1 cellular context compared by ENCODE assay signal in the genomic region with DNA sequence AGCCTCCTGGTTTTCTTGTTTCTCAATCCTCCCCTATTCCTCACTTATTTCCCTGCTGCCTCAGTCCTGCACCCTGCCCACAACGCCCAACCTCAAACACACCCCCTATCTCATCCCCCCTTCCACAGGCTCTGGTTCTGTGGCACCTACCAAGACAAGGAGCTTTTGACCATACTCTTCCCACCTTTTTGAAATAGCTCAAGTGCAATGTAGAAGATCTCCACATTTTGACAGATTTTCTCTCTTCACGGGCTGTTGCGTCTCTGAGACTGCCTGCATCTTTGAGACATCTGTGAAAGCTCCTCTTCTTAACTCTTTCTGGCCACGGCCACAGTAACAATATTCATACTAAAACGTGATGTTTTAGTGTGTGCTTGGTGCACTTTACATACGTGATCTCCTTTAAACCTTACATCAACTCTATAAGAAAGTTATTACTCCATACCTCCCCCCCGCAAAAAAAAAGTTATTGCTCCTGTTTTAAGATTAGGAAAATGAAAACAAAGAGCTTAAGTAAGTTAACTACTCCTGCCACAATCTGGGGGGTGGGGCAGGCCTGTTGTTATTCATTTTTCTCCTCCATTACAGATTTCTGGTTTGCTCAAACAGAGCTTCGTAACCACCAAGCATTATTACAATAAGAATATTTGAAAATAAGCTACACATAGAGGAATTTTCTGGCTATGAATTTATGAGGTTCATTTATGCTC.
TF ChIP-seq lines count a peak whose summit lies in the region.

No MANE protein-coding gene starts in this region.

TF ChIP-seq in K562, 482 proteins besides CTCF, POLR2A, EP300 and RAD21 (continued from another document and continues in another):
- TF ChIP-seq, protein P1, sequence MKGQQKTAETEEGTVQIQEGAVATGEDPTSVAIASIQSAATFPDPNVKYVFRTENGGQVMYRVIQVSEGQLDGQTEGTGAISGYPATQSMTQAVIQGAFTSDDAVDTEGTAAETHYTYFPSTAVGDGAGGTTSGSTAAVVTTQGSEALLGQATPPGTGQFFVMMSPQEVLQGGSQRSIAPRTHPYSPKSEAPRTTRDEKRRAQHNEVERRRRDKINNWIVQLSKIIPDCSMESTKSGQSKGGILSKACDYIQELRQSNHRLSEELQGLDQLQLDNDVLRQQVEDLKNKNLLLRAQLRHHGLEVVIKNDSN (CRISPR knock-in tag; IDR thresholded peaks at IDR 0.05), result no peak
- no peak for TF ChIP-seq ZNF232 (CRISPR knock-in tag; IDR thresholded peaks at IDR 0.05)
- TF ChIP-seq, protein P2, sequence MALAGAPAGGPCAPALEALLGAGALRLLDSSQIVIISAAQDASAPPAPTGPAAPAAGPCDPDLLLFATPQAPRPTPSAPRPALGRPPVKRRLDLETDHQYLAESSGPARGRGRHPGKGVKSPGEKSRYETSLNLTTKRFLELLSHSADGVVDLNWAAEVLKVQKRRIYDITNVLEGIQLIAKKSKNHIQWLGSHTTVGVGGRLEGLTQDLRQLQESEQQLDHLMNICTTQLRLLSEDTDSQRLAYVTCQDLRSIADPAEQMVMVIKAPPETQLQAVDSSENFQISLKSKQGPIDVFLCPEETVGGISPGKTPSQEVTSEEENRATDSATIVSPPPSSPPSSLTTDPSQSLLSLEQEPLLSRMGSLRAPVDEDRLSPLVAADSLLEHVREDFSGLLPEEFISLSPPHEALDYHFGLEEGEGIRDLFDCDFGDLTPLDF (CRISPR knock-in tag; IDR thresholded peaks at IDR 0.05), result no peak
- TF ChIP-seq ZNF41 (CRISPR knock-in tag; conservative IDR thresholded peaks at IDR 0.05), result no peak
- no peak for TF ChIP-seq CBX1 (IDR thresholded peaks at IDR 0.05; ENCODE audit: low read depth)
- no peak for TF ChIP-seq ZNF75A (CRISPR knock-in tag; IDR thresholded peaks at IDR 0.05)
- TF ChIP-seq, protein P3, sequence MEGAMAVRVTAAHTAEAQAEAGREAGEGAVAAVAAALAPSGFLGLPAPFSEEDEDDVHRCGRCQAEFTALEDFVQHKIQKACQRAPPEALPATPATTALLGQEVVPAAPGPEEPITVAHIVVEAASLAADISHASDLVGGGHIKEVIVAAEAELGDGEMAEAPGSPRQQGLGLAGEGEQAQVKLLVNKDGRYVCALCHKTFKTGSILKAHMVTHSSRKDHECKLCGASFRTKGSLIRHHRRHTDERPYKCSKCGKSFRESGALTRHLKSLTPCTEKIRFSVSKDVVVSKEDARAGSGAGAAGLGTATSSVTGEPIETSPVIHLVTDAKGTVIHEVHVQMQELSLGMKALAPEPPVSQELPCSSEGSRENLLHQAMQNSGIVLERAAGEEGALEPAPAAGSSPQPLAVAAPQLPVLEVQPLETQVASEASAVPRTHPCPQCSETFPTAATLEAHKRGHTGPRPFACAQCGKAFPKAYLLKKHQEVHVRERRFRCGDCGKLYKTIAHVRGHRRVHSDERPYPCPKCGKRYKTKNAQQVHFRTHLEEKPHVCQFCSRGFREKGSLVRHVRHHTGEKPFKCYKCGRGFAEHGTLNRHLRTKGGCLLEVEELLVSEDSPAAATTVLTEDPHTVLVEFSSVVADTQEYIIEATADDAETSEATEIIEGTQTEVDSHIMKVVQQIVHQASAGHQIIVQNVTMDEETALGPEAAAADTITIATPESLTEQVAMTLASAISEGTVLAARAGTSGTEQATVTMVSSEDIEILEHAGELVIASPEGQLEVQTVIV (CRISPR knock-in tag; IDR thresholded peaks at IDR 0.05; ENCODE audit: borderline replicate concordance), result no peak
- TF ChIP-seq ARHGAP35 (IDR thresholded peaks at IDR 0.05; ENCODE audit: partially characterized antibody), result no peak
- no peak for TF ChIP-seq RUNX1 (IDR thresholded peaks at IDR 0.05; ENCODE audit: low read depth)
- no peak for TF ChIP-seq POLR2AphosphoS5 (IDR thresholded peaks at IDR 0.05; ENCODE audit: control insufficient read depth, insufficient read depth, low read depth, low read length)
- no peak for TF ChIP-seq TRIM28 (IDR thresholded peaks at IDR 0.05)
- TF ChIP-seq RFX7 (CRISPR knock-in tag; IDR thresholded peaks at IDR 0.05), result no peak
- TF ChIP-seq ZKSCAN3 (CRISPR knock-in tag; IDR thresholded peaks at IDR 0.05), result no peak
- TF ChIP-seq ZNF589 (CRISPR knock-in tag; IDR thresholded peaks at IDR 0.05; ENCODE audit: low read depth), result no peak
- TF ChIP-seq MCM5 (IDR thresholded peaks at IDR 0.05; ENCODE audit: low read depth), result no peak
- peak; percentile 28; the same call in 1 of the 2 replicates for TF ChIP-seq CEBPB (tag; IDR thresholded peaks at IDR 0.05)
- no peak for TF ChIP-seq ZFX (CRISPR knock-in tag; IDR thresholded peaks at IDR 0.05)
- TF ChIP-seq ZNF551 (CRISPR knock-in tag; IDR thresholded peaks at IDR 0.05), result no peak
- no peak for TF ChIP-seq PTTG1 (tag; IDR thresholded peaks at IDR 0.05; ENCODE audit: low read depth)
- no peak for TF ChIP-seq BRF1 (IDR thresholded peaks at IDR 0.05; ENCODE audit: borderline replicate concordance, extremely low read depth, insufficient read length)
- TF ChIP-seq XRCC4 (IDR thresholded peaks at IDR 0.05; ENCODE audit: extremely low read depth, insufficient read depth, insufficient read length), result no peak
- no peak for TF ChIP-seq MCM3 (IDR thresholded peaks at IDR 0.05)
- 0 out of 2 replicates have a peak, but pooled peaks have one; percentile 27 for TF ChIP-seq TOE1 (IDR thresholded peaks at IDR 0.05; ENCODE audit: borderline replicate concordance)
- no peak for TF ChIP-seq TOE1 (CRISPR knock-in tag; IDR thresholded peaks at IDR 0.05; ENCODE audit: borderline replicate concordance, low read depth)
- TF ChIP-seq TGIF2 (CRISPR knock-in tag; IDR thresholded peaks at IDR 0.05), result no peak
- TF ChIP-seq CBX8 (IDR thresholded peaks at IDR 0.05; ENCODE audit: borderline replicate concordance, extremely low read depth, low read depth, low read length, poor library complexity, severe bottlenecking), result no peak
- TF ChIP-seq DMBX1 (CRISPR knock-in tag; IDR thresholded peaks at IDR 0.05; ENCODE audit: borderline replicate concordance), result no peak
- TF ChIP-seq, protein P4, sequence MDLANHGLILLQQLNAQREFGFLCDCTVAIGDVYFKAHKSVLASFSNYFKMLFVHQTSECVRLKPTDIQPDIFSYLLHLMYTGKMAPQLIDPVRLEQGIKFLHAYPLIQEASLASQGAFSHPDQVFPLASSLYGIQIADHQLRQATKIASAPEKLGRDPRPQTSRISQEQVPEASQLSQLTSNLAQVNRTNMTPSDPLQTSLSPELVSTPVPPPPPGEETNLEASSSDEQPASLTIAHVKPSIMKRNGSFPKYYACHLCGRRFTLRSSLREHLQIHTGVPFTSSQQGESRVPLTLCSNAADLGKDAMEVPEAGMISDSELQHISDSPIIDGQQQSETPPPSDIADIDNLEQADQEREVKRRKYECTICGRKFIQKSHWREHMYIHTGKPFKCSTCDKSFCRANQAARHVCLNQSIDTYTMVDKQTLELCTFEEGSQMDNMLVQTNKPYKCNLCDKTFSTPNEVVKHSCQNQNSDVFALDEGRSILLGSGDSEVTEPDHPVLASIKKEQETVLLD (IDR thresholded peaks at IDR 0.05), result 0 out of 2 replicates have a peak, but pooled peaks have one; percentile 32
- TF ChIP-seq, protein P5, sequence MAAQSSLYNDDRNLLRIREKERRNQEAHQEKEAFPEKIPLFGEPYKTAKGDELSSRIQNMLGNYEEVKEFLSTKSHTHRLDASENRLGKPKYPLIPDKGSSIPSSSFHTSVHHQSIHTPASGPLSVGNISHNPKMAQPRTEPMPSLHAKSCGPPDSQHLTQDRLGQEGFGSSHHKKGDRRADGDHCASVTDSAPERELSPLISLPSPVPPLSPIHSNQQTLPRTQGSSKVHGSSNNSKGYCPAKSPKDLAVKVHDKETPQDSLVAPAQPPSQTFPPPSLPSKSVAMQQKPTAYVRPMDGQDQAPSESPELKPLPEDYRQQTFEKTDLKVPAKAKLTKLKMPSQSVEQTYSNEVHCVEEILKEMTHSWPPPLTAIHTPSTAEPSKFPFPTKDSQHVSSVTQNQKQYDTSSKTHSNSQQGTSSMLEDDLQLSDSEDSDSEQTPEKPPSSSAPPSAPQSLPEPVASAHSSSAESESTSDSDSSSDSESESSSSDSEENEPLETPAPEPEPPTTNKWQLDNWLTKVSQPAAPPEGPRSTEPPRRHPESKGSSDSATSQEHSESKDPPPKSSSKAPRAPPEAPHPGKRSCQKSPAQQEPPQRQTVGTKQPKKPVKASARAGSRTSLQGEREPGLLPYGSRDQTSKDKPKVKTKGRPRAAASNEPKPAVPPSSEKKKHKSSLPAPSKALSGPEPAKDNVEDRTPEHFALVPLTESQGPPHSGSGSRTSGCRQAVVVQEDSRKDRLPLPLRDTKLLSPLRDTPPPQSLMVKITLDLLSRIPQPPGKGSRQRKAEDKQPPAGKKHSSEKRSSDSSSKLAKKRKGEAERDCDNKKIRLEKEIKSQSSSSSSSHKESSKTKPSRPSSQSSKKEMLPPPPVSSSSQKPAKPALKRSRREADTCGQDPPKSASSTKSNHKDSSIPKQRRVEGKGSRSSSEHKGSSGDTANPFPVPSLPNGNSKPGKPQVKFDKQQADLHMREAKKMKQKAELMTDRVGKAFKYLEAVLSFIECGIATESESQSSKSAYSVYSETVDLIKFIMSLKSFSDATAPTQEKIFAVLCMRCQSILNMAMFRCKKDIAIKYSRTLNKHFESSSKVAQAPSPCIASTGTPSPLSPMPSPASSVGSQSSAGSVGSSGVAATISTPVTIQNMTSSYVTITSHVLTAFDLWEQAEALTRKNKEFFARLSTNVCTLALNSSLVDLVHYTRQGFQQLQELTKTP (IDR thresholded peaks at IDR 0.05; ENCODE audit: low read depth in 1 of 2, partially characterized antibody in 2 of 2), result no peak
- TF ChIP-seq CC2D1A (IDR thresholded peaks at IDR 0.05), result no peak
- TF ChIP-seq PTRF (tag; IDR thresholded peaks at IDR 0.05), result no peak
- TF ChIP-seq PTBP1 (IDR thresholded peaks at IDR 0.05; ENCODE audit: low read depth, low read length), result no peak
- TF ChIP-seq, protein P6, sequence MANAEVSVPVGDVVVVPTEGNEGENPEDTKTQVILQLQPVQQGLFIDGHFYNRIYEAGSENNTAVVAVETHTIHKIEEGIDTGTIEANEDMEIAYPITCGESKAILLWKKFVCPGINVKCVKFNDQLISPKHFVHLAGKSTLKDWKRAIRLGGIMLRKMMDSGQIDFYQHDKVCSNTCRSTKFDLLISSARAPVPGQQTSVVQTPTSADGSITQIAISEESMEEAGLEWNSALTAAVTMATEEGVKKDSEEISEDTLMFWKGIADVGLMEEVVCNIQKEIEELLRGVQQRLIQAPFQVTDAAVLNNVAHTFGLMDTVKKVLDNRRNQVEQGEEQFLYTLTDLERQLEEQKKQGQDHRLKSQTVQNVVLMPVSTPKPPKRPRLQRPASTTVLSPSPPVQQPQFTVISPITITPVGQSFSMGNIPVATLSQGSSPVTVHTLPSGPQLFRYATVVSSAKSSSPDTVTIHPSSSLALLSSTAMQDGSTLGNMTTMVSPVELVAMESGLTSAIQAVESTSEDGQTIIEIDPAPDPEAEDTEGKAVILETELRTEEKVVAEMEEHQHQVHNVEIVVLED (CRISPR knock-in tag; IDR thresholded peaks at IDR 0.05), result no peak
- no peak for TF ChIP-seq FOXA1 (IDR thresholded peaks at IDR 0.05; ENCODE audit: borderline replicate concordance)
- TF ChIP-seq, protein P7, sequence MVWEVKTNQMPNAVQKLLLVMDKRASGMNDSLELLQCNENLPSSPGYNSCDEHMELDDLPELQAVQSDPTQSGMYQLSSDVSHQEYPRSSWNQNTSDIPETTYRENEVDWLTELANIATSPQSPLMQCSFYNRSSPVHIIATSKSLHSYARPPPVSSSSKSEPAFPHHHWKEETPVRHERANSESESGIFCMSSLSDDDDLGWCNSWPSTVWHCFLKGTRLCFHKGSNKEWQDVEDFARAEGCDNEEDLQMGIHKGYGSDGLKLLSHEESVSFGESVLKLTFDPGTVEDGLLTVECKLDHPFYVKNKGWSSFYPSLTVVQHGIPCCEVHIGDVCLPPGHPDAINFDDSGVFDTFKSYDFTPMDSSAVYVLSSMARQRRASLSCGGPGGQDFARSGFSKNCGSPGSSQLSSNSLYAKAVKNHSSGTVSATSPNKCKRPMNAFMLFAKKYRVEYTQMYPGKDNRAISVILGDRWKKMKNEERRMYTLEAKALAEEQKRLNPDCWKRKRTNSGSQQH (CRISPR knock-in tag; IDR thresholded peaks at IDR 0.05), result 0 out of 2 replicates have a peak, but pooled peaks have one; percentile 23
- no peak for TF ChIP-seq TRIM24 (IDR thresholded peaks at IDR 0.05)
- peak; percentile 45 for TF ChIP-seq DPF2 (IDR thresholded peaks at IDR 0.05)
- TF ChIP-seq DDX20 (tag; IDR thresholded peaks at IDR 0.05; ENCODE audit: low read depth), result no peak
- TF ChIP-seq ILF3 (IDR thresholded peaks at IDR 0.05; ENCODE audit: borderline replicate concordance), result no peak
- no peak for TF ChIP-seq ZNF140 (CRISPR knock-in tag; IDR thresholded peaks at IDR 0.05)
- TF ChIP-seq NCOA2 (IDR thresholded peaks at IDR 0.05; ENCODE audit: partially characterized antibody in 2 of 2), result no peak
- TF ChIP-seq, protein P8, sequence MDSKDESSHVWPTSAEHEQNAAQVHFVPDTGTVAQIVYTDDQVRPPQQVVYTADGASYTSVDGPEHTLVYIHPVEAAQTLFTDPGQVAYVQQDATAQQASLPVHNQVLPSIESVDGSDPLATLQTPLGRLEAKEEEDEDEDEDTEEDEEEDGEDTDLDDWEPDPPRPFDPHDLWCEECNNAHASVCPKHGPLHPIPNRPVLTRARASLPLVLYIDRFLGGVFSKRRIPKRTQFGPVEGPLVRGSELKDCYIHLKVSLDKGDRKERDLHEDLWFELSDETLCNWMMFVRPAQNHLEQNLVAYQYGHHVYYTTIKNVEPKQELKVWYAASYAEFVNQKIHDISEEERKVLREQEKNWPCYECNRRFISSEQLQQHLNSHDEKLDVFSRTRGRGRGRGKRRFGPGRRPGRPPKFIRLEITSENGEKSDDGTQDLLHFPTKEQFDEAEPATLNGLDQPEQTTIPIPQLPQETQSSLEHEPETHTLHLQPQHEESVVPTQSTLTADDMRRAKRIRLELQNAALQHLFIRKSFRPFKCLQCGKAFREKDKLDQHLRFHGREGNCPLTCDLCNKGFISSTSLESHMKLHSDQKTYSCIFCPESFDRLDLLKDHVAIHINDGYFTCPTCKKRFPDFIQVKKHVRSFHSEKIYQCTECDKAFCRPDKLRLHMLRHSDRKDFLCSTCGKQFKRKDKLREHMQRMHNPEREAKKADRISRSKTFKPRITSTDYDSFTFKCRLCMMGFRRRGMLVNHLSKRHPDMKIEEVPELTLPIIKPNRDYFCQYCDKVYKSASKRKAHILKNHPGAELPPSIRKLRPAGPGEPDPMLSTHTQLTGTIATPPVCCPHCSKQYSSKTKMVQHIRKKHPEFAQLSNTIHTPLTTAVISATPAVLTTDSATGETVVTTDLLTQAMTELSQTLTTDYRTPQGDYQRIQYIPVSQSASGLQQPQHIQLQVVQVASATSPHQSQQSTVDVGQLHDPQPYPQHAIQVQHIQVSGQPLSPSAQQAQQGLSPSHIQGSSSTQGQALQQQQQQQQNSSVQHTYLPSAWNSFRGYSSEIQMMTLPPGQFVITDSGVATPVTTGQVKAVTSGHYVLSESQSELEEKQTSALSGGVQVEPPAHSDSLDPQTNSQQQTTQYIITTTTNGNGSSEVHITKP (IDR thresholded peaks at IDR 0.05; ENCODE audit: partially characterized antibody), result peak; percentile 73
- TF ChIP-seq, protein P9, sequence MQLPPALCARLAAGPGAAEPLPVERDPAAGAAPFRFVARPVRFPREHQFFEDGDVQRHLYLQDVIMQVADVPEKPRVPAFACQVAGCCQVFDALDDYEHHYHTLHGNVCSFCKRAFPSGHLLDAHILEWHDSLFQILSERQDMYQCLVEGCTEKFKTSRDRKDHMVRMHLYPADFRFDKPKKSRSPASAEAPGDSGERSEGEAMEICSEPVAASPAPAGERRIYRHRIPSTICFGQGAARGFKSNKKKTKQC (CRISPR knock-in tag; IDR thresholded peaks at IDR 0.05), result no peak
- no peak for TF ChIP-seq MYBL2 (IDR thresholded peaks at IDR 0.05; ENCODE audit: low read depth)
- no peak for TF ChIP-seq MYBL2 (CRISPR knock-in tag; IDR thresholded peaks at IDR 0.05; ENCODE audit: borderline replicate concordance)
- TF ChIP-seq ZBED1 (IDR thresholded peaks at IDR 0.05), result no peak
